In the genomic region with DNA sequence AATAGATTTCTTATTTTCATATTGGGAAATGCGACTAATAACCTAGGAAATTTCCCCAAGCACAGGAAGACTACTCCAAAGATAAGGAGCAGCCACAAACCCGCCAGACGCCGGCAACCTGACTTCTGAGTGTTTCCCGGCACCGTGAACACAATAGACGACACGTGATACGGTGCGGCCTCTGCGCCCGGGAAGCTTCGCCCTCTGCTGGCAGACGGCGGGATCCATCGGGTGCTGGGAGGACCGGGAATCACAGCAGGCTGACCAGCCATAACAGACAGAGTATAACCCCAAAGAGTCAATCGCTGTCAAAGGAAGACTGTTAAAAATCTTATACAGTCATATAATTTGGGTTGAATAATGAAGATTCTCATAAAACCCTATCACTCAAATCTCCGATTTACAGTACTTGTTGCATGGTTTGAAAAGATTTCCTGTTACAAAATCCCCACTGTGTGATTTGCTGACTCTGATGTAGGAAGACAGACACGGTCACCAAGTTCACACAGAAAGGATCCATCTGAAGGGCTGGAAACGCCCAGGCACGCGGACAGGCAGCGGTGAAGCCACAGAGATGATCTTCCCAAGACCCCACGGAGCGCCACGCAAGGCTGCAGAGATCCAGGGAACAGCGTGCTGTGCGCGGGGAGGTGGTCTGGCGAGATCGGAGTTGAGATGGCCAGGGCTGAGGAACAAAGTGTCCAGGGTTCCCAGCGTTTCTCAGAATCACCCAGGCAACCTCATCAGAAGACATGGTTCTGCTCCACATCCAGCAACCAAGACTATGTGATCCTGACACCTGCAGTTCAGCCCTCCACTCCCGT, we compare ENCODE assay signal across 1 cellular context.
TF ChIP-seq lines count a peak whose summit lies in the region.

No MANE protein-coding gene starts in this region.

TF ChIP-seq in A549, 52 proteins besides CTCF, POLR2A, EP300 and RAD21 (continued from another document):
- TF ChIP-seq, protein P1, sequence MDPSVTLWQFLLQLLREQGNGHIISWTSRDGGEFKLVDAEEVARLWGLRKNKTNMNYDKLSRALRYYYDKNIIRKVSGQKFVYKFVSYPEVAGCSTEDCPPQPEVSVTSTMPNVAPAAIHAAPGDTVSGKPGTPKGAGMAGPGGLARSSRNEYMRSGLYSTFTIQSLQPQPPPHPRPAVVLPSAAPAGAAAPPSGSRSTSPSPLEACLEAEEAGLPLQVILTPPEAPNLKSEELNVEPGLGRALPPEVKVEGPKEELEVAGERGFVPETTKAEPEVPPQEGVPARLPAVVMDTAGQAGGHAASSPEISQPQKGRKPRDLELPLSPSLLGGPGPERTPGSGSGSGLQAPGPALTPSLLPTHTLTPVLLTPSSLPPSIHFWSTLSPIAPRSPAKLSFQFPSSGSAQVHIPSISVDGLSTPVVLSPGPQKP (IDR thresholded peaks at IDR 0.05; ENCODE audit: low read depth, low read length): no peak
